ENCODE assay signal across 18 cellular contexts in genomic region chr18:32057624-32058165, GRCh38. TPM values are rescaled to one million over a fixed set of nuclear protein-coding genes. Genes with fewer than 3 reads are reported as not detected.
A peak's percentile ranks its signal among the peaks of the same experiment; 100 is the strongest.
DNase-seq lines count a peak whose midpoint lies in the region; ATAC-seq and TF ChIP-seq lines count a peak whose summit lies in the region.
"Had no signal": no experiment of that assay in that cellular context is flagged by ENCODE, and none has a peak within 500 bp of the region (broad histone marks: within the 10 kb centered on the region; RNA-seq: fewer than 3 reads in every experiment).

No MANE protein-coding gene starts in this region.

- H3K79me2 ChIP-seq in GM23338 (replicated peaks; ENCODE audit: insufficient read depth): no peaks in the 10 kb centered on the region

- peaks cover 38% of the 10 kb centered on the region for H3K4me1 ChIP-seq in CD4-positive, alpha-beta memory T cell (ENCODE audit: insufficient read depth, low read length)
- H3K4me1 ChIP-seq in GM23338 (ENCODE audit: insufficient read depth): peaks cover 27% of the 10 kb centered on the region
- H3K4me1 ChIP-seq: SJCRH30 had no signal

- H3K4me3 ChIP-seq in CD4-positive, alpha-beta memory T cell (ENCODE audit: low read length in 2 of 2): no peak overlapping the region
- no peak overlapping the region for H3K4me3 ChIP-seq in GM23338
- H3K4me3 ChIP-seq: SJCRH30 had no signal

- POLR2A ChIA-PET in CD4-positive, alpha-beta memory T cell (lab: Charles Lee; ENCODE audit: partially characterized antibody): interaction anchor here (1.0 to 2.1 kb wide), 2 partner anchors 34 to 39 kb away, joined by 4 to 6 read pairs; partner anchors contain the start of genes RNF125 and RNF138

- H4K20me1 ChIP-seq in GM23338 (replicated peaks; ENCODE audit: insufficient read depth): no peaks in the 10 kb centered on the region; the same call in 1 of the 2 replicates

- H3K9me2 ChIP-seq in GM23338 (ENCODE audit: insufficient read depth): no peaks in the 10 kb centered on the region

- CTCF ChIA-PET in CD4-positive, alpha-beta memory T cell (lab: Charles Lee; ENCODE audit: partially characterized antibody): no interaction called here

- 0 out of 2 replicates have a peak overlapping the region, but pooled peaks have one; percentile 4 for H3K4me2 ChIP-seq in GM23338
- H3K4me2 ChIP-seq: KMS-11 had no signal

- no peaks in the 10 kb centered on the region for H3K9me3 ChIP-seq in CD4-positive, alpha-beta memory T cell (ENCODE audit: control insufficient read depth in 1 of 2, low read length in 2 of 2)
- H3K9me3 ChIP-seq: SJCRH30 had no signal

- H3K9me3 Mint-ChIP-seq in CD4-positive, alpha-beta memory T cell: peaks cover 0 to 1% (median 0%) of the 10 kb centered on the region in 8 donors
- H3K9me3 Mint-ChIP-seq in GM23338: no peaks in the 10 kb centered on the region
- H3K9me3 Mint-ChIP-seq: HFFc6 had no signal

- intact Hi-C loops in CD4-positive, alpha-beta memory T cell (cut with micrococcal nuclease): no loop called here

- H3K36me3 Mint-ChIP-seq in CD4-positive, alpha-beta memory T cell: peaks cover 49 to 62% of the 10 kb centered on the region in 2 donors
- no peaks in the 10 kb centered on the region; the same call in 2 of the 3 replicates for H3K36me3 Mint-ChIP-seq in GM23338 (ENCODE audit: low read depth)

- H2AFZ ChIP-seq in GM23338: no peak overlapping the region

- no peak for DNase-seq in CD4-positive, alpha-beta memory T cell
- DNase-seq in GM23338 (ENCODE audit: low spot score) (peak; percentile 73), NCI-H524 (lab: John Stamatoyannopoulos, UW) (peak; percentile 62 to 80), cerebellum (ENCODE audit: low spot score) (peak; percentile 20), NCI-H1436 (lab: John Stamatoyannopoulos, UW) (no peak), activated gamma-delta T cell treated with Interleukin-2 at 50 U/mL for 16 hours (no peak)
- DNase-seq in activated effector memory CD4-positive, alpha-beta T cell treated with Interleukin-2 at 50 U/mL for 16 hours: no peak
- no peak for DNase-seq in stimulated activated CD4-positive, alpha-beta T cell treated with anti-CD3 and anti-CD28 coated beads, Interleukin-1b, Interleukin-23, amount 100 ng/mL, for 48 hours
- DNase-seq: AML-193, DMS79, GDM1, HFFc6, NCI-H2029 treated with DMSO at 0.1 percent for 48 hours, NCI-H510A, SJCRH30 had no signal

- H3K4me1 Mint-ChIP-seq in CD4-positive, alpha-beta memory T cell: peaks cover 40 to 74% (median 57%) of the 10 kb centered on the region in 4 donors
- peaks cover 15% of the 10 kb centered on the region for H3K4me1 Mint-ChIP-seq in GM23338

- no peaks in the 10 kb centered on the region for H3K27me3 Mint-ChIP-seq in CD4-positive, alpha-beta memory T cell
- H3K27me3 Mint-ChIP-seq in GM23338 (ENCODE audit: insufficient read depth, low read depth, poor library complexity): no peaks in the 10 kb centered on the region

- H3K27ac ChIP-seq in CD4-positive, alpha-beta memory T cell (ENCODE audit: low read depth, low read length): no peak overlapping the region
- H3K27ac ChIP-seq in GM23338 (ENCODE audit: low read depth): no peak overlapping the region
- H3K27ac ChIP-seq: HL-60, KMS-11, RWPE1, SJCRH30 had no signal

- no peaks in the 10 kb centered on the region for H3K27me3 ChIP-seq in CD4-positive, alpha-beta memory T cell (ENCODE audit: insufficient read depth, low read length)
- no peaks in the 10 kb centered on the region for H3K27me3 ChIP-seq in GM23338 (ENCODE audit: insufficient read depth)
- H3K27me3 ChIP-seq: SJCRH30 had no signal

- H3K27ac Mint-ChIP-seq in CD4-positive, alpha-beta memory T cell: peak overlapping the region in 4 of 7 donors; percentile 22 to 53 (median 30)
- no peak overlapping the region for H3K27ac Mint-ChIP-seq in GM23338
- H3K27ac Mint-ChIP-seq: HFFc6 had no signal

- peaks cover 6% of the 10 kb centered on the region for H3K36me3 ChIP-seq in CD4-positive, alpha-beta memory T cell (ENCODE audit: insufficient read depth, low read length)
- H3K36me3 ChIP-seq in GM23338 (ENCODE audit: insufficient read depth): no peaks in the 10 kb centered on the region
- H3K36me3 ChIP-seq: SJCRH30 had no signal

- H3F3A ChIP-seq in GM23338 (replicated peaks; ENCODE audit: low read depth): no peaks in the 10 kb centered on the region

- no peak for TF ChIP-seq CTCF in GM23338 (conservative IDR thresholded peaks at IDR 0.05; ENCODE audit: low read depth in 2 of 2)

- H3K4me3 Mint-ChIP-seq in CD4-positive, alpha-beta memory T cell: no peak overlapping the region
- no peak overlapping the region for H3K4me3 Mint-ChIP-seq in GM23338
- H3K4me3 Mint-ChIP-seq: HFFc6 had no signal

- ATAC-seq in GM23338: peak; percentile 84

TF ChIP-seq in GM23338, 12 proteins besides CTCF, POLR2A, EP300 and RAD21 (continues in another document):
- TF ChIP-seq REST (IDR thresholded peaks at IDR 0.05; ENCODE audit: unreplicated experiment) (no peak), NANOG (IDR thresholded peaks at IDR 0.05; ENCODE audit: borderline replicate concordance) (no peak), ZNF114 (CRISPR knock-in tag; IDR thresholded peaks at IDR 0.05) (no peak), EZH2phosphoT487 (IDR thresholded peaks at IDR 0.05; ENCODE audit: unreplicated experiment) (no peak)

RNA-seq across cellular contexts. Expression of gene RNF138, which starts 34.0 kb away (rescaled TPM):
- 10 to 100 TPM; 58.1 to 61.8 TPM for total RNA-seq in CD4-positive, alpha-beta memory T cell
- polyA plus RNA-seq in CD4-positive, alpha-beta memory T cell: 10 to 100 TPM; 74.6 to 83.2 TPM
- total RNA-seq in GM23338 (2014; rRNA removed; shearing (Covaris generic)): 89.6 and 134 TPM in 2 replicates
- polyA plus RNA-seq in GM23338 (2016; fragmentation: Nextera tagmentation; extraction: Ambion mirVana): 48.9 and 58.0 TPM in 2 replicates
- total RNA-seq in cerebellum: 47.6 TPM

RNA-seq across cellular contexts. Expression of gene RNF125, which starts 39.1 kb away (rescaled TPM):
- total RNA-seq in CD4-positive, alpha-beta memory T cell: 10 to 100 TPM; 38.2 to 40.3 TPM
- polyA plus RNA-seq in CD4-positive, alpha-beta memory T cell: 10 to 100 TPM; 62.8 to 82.7 TPM
- total RNA-seq in GM23338 (2014; rRNA removed; shearing (Covaris generic)): 29.2 and 34.8 TPM in 2 replicates
- polyA plus RNA-seq in GM23338 (2016; fragmentation: Nextera tagmentation; extraction: Ambion mirVana): 10.9 and 11.4 TPM in 2 replicates
- total RNA-seq in cerebellum: 2.5 TPM

Comparison
In these comparisons a context has a peak if more than half of its experiments do, and no peak if none do; other contexts are left out.
1. DNase-seq: peak in GM23338 (single experiment), NCI-H524 (2 of 2) and cerebellum (single experiment); none in CD4-positive, alpha-beta memory T cell (0 of 5), activated effector memory CD4-positive, alpha-beta T cell treated with Interleukin-2 at 50 U/mL for 16 hours (single experiment), NCI-H1436 (single experiment), stimulated activated CD4-positive, alpha-beta T cell treated with anti-CD3 and anti-CD28 coated beads, Interleukin-1b, Interleukin-23, amount 100 ng/mL, for 48 hours (single experiment) and activated gamma-delta T cell treated with Interleukin-2 at 50 U/mL for 16 hours (single experiment).